Comparison of ENCODE assay signal across 1 cellular context in the genomic region with DNA sequence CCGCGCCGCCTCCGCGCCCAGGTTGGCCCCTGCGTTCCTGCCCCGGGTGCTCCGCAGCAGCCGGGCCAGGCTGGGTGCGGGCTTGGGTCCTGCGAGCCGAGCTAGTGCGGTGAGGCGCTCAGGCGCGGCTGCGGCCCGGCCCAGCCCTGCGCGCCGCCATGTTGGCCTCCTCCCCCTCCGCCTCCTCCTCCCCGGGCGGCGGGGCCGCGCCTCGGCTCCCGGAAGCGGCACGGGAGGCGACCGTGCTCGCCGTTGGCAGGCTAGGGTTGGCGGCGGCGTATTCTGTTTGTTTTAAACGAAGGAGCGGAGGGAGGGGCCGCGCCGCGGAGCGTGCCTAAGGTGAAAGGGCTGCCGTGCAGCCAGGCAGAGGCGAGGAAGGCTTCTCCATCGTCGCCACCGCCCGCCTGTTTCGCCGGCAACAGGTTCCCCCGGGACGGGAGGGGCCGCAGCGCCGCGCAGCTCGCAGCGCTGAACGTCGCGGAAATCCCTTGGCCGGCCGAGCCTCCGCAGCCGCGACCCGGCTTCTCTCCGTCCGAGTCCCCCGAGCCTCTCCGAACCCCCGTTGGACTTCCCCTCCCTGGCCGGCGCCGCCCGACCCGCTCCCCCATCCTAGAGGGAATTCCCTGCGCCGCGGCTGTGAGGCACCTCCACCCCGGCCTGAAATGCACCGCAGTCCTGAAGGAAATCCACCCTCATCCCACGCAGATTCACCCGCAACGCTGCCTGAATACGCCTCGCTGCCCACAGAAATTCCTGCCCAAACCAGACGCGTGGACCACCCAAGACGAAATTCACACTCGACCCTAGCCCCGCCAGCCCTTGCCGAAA.
TF ChIP-seq lines count a peak whose summit lies in the region.

A gene with protein sequence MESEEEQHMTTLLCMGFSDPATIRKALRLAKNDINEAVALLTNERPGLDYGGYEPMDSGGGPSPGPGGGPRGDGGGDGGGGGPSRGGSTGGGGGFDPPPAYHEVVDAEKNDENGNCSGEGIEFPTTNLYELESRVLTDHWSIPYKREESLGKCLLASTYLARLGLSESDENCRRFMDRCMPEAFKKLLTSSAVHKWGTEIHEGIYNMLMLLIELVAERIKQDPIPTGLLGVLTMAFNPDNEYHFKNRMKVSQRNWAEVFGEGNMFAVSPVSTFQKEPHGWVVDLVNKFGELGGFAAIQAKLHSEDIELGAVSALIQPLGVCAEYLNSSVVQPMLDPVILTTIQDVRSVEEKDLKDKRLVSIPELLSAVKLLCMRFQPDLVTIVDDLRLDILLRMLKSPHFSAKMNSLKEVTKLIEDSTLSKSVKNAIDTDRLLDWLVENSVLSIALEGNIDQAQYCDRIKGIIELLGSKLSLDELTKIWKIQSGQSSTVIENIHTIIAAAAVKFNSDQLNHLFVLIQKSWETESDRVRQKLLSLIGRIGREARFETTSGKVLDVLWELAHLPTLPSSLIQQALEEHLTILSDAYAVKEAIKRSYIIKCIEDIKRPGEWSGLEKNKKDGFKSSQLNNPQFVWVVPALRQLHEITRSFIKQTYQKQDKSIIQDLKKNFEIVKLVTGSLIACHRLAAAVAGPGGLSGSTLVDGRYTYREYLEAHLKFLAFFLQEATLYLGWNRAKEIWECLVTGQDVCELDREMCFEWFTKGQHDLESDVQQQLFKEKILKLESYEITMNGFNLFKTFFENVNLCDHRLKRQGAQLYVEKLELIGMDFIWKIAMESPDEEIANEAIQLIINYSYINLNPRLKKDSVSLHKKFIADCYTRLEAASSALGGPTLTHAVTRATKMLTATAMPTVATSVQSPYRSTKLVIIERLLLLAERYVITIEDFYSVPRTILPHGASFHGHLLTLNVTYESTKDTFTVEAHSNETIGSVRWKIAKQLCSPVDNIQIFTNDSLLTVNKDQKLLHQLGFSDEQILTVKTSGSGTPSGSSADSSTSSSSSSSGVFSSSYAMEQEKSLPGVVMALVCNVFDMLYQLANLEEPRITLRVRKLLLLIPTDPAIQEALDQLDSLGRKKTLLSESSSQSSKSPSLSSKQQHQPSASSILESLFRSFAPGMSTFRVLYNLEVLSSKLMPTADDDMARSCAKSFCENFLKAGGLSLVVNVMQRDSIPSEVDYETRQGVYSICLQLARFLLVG (N-terminal part only) (minus strand): TSS at position 171 of the 828 bp plus-strand sequence. CDS start 251 bp downstream, outside the sequence.

TF ChIP-seq in K562, 482 proteins besides CTCF, POLR2A, EP300 and RAD21 (continued from another document and continues in another):
- no peak for TF ChIP-seq SRF (CRISPR knock-in tag; IDR thresholded peaks at IDR 0.05)
- TF ChIP-seq NFE2L1 (tag; IDR thresholded peaks at IDR 0.05; ENCODE audit: borderline replicate concordance, low read depth) = no peak
- TF ChIP-seq FOXJ2 (tag; IDR thresholded peaks at IDR 0.05) = no peak
- TF ChIP-seq RBM39 (optimal IDR thresholded peaks at IDR 0.05; ENCODE audit: low read depth, low read length) = no peak
- TF ChIP-seq, protein P1, sequence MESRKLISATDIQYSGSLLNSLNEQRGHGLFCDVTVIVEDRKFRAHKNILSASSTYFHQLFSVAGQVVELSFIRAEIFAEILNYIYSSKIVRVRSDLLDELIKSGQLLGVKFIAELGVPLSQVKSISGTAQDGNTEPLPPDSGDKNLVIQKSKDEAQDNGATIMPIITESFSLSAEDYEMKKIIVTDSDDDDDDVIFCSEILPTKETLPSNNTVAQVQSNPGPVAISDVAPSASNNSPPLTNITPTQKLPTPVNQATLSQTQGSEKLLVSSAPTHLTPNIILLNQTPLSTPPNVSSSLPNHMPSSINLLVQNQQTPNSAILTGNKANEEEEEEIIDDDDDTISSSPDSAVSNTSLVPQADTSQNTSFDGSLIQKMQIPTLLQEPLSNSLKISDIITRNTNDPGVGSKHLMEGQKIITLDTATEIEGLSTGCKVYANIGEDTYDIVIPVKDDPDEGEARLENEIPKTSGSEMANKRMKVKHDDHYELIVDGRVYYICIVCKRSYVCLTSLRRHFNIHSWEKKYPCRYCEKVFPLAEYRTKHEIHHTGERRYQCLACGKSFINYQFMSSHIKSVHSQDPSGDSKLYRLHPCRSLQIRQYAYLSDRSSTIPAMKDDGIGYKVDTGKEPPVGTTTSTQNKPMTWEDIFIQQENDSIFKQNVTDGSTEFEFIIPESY (CRISPR knock-in tag; IDR thresholded peaks at IDR 0.05) = no peak
- TF ChIP-seq, protein P2, sequence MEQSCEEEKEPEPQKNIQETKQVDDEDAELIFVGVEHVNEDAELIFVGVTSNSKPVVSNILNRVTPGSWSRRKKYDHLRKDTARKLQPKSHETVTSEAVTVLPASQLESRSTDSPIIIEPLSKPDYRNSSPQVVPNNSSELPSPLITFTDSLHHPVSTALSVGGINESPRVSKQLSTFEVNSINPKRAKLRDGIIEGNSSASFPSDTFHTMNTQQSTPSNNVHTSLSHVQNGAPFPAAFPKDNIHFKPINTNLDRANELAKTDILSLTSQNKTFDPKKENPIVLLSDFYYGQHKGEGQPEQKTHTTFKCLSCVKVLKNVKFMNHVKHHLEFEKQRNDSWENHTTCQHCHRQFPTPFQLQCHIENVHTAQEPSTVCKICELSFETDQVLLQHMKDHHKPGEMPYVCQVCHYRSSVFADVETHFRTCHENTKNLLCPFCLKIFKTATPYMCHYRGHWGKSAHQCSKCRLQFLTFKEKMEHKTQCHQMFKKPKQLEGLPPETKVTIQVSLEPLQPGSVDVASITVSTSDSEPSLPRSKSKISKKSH (CRISPR knock-in tag; IDR thresholded peaks at IDR 0.05) = no peak
- TF ChIP-seq SAFB2 (IDR thresholded peaks at IDR 0.05; ENCODE audit: borderline replicate concordance, low read depth, low read length, severe bottlenecking) = no peak
- TF ChIP-seq SIX5 (IDR thresholded peaks at IDR 0.05; ENCODE audit: borderline replicate concordance in 1 of 2, insufficient read depth in 1 of 2, low read depth in 1 of 2, low read length in 2 of 2) = no peak
- TF ChIP-seq SIN3B (IDR thresholded peaks at IDR 0.05; ENCODE audit: low read depth) = peak; percentile 80
- TF ChIP-seq, protein P3, sequence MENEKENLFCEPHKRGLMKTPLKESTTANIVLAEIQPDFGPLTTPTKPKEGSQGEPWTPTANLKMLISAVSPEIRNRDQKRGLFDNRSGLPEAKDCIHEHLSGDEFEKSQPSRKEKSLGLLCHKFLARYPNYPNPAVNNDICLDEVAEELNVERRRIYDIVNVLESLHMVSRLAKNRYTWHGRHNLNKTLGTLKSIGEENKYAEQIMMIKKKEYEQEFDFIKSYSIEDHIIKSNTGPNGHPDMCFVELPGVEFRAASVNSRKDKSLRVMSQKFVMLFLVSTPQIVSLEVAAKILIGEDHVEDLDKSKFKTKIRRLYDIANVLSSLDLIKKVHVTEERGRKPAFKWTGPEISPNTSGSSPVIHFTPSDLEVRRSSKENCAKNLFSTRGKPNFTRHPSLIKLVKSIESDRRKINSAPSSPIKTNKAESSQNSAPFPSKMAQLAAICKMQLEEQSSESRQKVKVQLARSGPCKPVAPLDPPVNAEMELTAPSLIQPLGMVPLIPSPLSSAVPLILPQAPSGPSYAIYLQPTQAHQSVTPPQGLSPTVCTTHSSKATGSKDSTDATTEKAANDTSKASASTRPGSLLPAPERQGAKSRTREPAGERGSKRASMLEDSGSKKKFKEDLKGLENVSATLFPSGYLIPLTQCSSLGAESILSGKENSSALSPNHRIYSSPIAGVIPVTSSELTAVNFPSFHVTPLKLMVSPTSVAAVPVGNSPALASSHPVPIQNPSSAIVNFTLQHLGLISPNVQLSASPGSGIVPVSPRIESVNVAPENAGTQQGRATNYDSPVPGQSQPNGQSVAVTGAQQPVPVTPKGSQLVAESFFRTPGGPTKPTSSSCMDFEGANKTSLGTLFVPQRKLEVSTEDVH (IDR thresholded peaks at IDR 0.05; ENCODE audit: low read depth, partially characterized antibody) = no peak
- no peak for TF ChIP-seq ZNF785 (CRISPR knock-in tag; IDR thresholded peaks at IDR 0.05)
- TF ChIP-seq, protein P4, sequence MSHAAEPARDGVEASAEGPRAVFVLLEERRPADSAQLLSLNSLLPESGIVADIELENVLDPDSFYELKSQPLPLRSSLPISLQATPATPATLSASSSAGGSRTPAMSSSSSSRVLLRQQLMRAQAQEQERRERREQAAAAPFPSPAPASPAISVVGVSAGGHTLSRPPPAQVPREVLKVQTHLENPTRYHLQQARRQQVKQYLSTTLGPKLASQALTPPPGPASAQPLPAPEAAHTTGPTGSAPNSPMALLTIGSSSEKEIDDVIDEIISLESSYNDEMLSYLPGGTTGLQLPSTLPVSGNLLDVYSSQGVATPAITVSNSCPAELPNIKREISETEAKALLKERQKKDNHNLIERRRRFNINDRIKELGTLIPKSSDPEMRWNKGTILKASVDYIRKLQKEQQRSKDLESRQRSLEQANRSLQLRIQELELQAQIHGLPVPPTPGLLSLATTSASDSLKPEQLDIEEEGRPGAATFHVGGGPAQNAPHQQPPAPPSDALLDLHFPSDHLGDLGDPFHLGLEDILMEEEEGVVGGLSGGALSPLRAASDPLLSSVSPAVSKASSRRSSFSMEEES (CRISPR knock-in tag; IDR thresholded peaks at IDR 0.05) = no peak
- no peak for TF ChIP-seq CAMTA2 (CRISPR knock-in tag; conservative IDR thresholded peaks at IDR 0.05)
- no peak for TF ChIP-seq TRIM28 (IDR thresholded peaks at IDR 0.05)
- no peak for TF ChIP-seq ZKSCAN8 (CRISPR knock-in tag; IDR thresholded peaks at IDR 0.05)
- no peak for TF ChIP-seq MECOM (CRISPR knock-in tag; IDR thresholded peaks at IDR 0.05)
- TF ChIP-seq ZEB2 (IDR thresholded peaks at IDR 0.05) = no peak
- TF ChIP-seq MTA1 (IDR thresholded peaks at IDR 0.05; ENCODE audit: borderline replicate concordance) = no peak
- no peak for TF ChIP-seq STAG1 (CRISPR knock-in tag; IDR thresholded peaks at IDR 0.05; ENCODE audit: borderline replicate concordance)
- TF ChIP-seq POLR2AphosphoS2 (IDR thresholded peaks at IDR 0.05; ENCODE audit: low read length) = no peak
- no peak for TF ChIP-seq RBM34 (IDR thresholded peaks at IDR 0.05; ENCODE audit: borderline replicate concordance, insufficient read depth, low read length)
- peak; percentile 76; the same call in 1 of the 2 replicates for TF ChIP-seq NFRKB (IDR thresholded peaks at IDR 0.05; ENCODE audit: low read depth)
- no peak for TF ChIP-seq CHD4 (IDR thresholded peaks at IDR 0.05; ENCODE audit: insufficient read depth, insufficient replicate concordance, low read depth, low read length, poor library complexity, severe bottlenecking)
- TF ChIP-seq BRD4 (IDR thresholded peaks at IDR 0.05) = no peak
- TF ChIP-seq, protein P5, sequence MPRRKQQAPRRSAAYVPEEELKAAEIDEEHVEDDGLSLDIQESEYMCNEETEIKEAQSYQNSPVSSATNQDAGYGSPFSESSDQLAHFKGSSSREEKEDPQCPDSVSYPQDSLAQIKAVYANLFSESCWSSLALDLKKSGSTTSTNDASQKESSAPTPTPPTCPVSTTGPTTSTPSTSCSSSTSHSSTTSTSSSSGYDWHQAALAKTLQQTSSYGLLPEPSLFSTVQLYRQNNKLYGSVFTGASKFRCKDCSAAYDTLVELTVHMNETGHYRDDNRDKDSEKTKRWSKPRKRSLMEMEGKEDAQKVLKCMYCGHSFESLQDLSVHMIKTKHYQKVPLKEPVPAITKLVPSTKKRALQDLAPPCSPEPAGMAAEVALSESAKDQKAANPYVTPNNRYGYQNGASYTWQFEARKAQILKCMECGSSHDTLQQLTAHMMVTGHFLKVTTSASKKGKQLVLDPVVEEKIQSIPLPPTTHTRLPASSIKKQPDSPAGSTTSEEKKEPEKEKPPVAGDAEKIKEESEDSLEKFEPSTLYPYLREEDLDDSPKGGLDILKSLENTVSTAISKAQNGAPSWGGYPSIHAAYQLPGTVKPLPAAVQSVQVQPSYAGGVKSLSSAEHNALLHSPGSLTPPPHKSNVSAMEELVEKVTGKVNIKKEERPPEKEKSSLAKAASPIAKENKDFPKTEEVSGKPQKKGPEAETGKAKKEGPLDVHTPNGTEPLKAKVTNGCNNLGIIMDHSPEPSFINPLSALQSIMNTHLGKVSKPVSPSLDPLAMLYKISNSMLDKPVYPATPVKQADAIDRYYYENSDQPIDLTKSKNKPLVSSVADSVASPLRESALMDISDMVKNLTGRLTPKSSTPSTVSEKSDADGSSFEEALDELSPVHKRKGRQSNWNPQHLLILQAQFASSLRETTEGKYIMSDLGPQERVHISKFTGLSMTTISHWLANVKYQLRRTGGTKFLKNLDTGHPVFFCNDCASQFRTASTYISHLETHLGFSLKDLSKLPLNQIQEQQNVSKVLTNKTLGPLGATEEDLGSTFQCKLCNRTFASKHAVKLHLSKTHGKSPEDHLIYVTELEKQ (CRISPR knock-in tag; IDR thresholded peaks at IDR 0.05) = no peak
- no peak for TF ChIP-seq FOXJ3 (CRISPR knock-in tag; IDR thresholded peaks at IDR 0.05)
- TF ChIP-seq BRF1 (IDR thresholded peaks at IDR 0.05; ENCODE audit: borderline replicate concordance, extremely low read depth, insufficient read length) = no peak
- TF ChIP-seq, protein P6, sequence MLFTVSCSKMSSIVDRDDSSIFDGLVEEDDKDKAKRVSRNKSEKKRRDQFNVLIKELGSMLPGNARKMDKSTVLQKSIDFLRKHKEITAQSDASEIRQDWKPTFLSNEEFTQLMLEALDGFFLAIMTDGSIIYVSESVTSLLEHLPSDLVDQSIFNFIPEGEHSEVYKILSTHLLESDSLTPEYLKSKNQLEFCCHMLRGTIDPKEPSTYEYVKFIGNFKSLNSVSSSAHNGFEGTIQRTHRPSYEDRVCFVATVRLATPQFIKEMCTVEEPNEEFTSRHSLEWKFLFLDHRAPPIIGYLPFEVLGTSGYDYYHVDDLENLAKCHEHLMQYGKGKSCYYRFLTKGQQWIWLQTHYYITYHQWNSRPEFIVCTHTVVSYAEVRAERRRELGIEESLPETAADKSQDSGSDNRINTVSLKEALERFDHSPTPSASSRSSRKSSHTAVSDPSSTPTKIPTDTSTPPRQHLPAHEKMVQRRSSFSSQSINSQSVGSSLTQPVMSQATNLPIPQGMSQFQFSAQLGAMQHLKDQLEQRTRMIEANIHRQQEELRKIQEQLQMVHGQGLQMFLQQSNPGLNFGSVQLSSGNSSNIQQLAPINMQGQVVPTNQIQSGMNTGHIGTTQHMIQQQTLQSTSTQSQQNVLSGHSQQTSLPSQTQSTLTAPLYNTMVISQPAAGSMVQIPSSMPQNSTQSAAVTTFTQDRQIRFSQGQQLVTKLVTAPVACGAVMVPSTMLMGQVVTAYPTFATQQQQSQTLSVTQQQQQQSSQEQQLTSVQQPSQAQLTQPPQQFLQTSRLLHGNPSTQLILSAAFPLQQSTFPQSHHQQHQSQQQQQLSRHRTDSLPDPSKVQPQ (CRISPR knock-in tag; IDR thresholded peaks at IDR 0.05; ENCODE audit: borderline replicate concordance) = no peak
- TF ChIP-seq, protein P7, sequence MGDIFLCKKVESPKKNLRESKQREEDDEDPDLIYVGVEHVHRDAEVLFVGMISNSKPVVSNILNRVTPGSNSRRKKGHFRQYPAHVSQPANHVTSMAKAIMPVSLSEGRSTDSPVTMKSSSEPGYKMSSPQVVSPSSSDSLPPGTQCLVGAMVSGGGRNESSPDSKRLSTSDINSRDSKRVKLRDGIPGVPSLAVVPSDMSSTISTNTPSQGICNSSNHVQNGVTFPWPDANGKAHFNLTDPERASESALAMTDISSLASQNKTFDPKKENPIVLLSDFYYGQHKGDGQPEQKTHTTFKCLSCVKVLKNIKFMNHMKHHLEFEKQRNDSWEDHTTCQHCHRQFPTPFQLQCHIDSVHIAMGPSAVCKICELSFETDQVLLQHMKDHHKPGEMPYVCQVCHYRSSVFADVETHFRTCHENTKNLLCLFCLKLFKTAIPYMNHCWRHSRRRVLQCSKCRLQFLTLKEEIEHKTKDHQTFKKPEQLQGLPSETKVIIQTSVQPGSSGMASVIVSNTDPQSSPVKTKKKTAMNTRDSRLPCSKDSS (IDR thresholded peaks at IDR 0.05; ENCODE audit: low read depth, partially characterized antibody) = no peak
- no peak for TF ChIP-seq ZNF316 (IDR thresholded peaks at IDR 0.05)
- TF ChIP-seq, protein P8, sequence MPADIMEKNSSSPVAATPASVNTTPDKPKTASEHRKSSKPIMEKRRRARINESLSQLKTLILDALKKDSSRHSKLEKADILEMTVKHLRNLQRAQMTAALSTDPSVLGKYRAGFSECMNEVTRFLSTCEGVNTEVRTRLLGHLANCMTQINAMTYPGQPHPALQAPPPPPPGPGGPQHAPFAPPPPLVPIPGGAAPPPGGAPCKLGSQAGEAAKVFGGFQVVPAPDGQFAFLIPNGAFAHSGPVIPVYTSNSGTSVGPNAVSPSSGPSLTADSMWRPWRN (IDR thresholded peaks at IDR 0.05; ENCODE audit: low read depth) = no peak
- no peak for TF ChIP-seq TAL1 (IDR thresholded peaks at IDR 0.05)
- peak; percentile 75 for TF ChIP-seq CTBP1 (IDR thresholded peaks at IDR 0.05; ENCODE audit: borderline replicate concordance)
